In the genomic region with DNA sequence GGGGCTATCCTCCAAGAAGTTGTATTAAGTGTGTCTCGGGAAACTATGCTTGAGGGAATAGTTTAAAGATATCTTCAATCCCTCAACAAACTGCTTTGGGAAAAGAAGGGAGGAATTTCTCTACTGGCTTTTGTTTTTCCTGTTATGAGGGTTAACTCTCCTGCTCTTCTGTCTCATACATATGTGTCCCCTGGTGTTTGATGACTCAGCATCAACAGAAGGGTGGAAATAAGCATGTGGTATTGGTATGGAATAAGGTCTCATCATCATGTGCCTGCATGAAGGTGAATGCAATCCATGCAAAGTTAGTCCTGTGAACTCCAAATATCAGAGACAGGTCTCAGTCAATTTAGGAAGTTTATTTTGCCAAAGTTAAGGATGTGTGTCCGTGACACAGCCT, we compare ENCODE assay signal across 30 cellular contexts.
"Had no signal": no experiment of that assay in that cellular context is flagged by ENCODE, and none has a peak within 500 bp of the region (broad histone marks: within the 10 kb centered on the region; RNA-seq: fewer than 3 reads in every experiment).

No MANE protein-coding gene starts in this region.

- H3K4me3 ChIP-seq: ascending aorta, breast epithelium, coronary artery, dorsolateral prefrontal cortex, esophagus squamous epithelium had no signal

- DNase-seq: activated CD4-positive, alpha-beta memory T cell treated with anti-CD3 and anti-CD28 coated beads, Interleukin-2, amount 10 ng/mL, durations not matched to agents 7 days and 5 days; activated CD4-positive, alpha-beta T cell treated with anti-CD3 and anti-CD28 coated beads for 1 hour; activated CD4-positive, alpha-beta T cell treated with anti-CD3 and anti-CD28 coated beads for 4 hours; activated CD4-positive, alpha-beta T cell treated with anti-CD3 and anti-CD28 coated beads, Interleukin-2, amount 10 ng/mL, durations not matched to agents 7 days and 5 days; activated CD4-positive, alpha-beta T cell treated with anti-CD3 and anti-CD28 coated beads, Interleukin-2, amount 50 U/mL, for 4 hours; activated CD8-positive, alpha-beta memory T cell treated with anti-CD3 and anti-CD28 coated beads, Interleukin-2, amount 50 U/mL, for 48 hours; activated gamma-delta T cell; activated naive CD4-positive, alpha-beta T cell; activated naive CD4-positive, alpha-beta T cell treated with anti-CD3 and anti-CD28 coated beads, Interleukin-2, amount 10 ng/mL, durations not matched to agents 7 days and 5 days; activated naive CD8-positive, alpha-beta T cell treated with anti-CD3 and anti-CD28 coated beads, Interleukin-2, amount 10 ng/mL, durations not matched to agents 7 days and 5 days; activated T-cell treated with anti-CD3 and anti-CD28 coated beads for 4 hours; activated T-cell treated with anti-CD3 and anti-CD28 coated beads, Interleukin-2, amount 50 U/mL, for 24 hours; activated T-cell treated with anti-CD3 and anti-CD28 coated beads, Interleukin-2, amount 50 U/mL, for 72 hours; dorsolateral prefrontal cortex; effector CD4-positive, alpha-beta T cell; effector memory CD8-positive, alpha-beta T cell; esophagus squamous epithelium; foreskin fibroblast; head of caudate nucleus; T-helper 2 cell had no signal

- H3K4me3 Mint-ChIP-seq: activated CD4-positive, alpha-beta memory T cell treated with anti-CD3 and anti-CD28 coated beads, Interleukin-2, amount 10 ng/mL, durations not matched to agents 7 days and 5 days; activated CD4-positive, alpha-beta T cell treated with anti-CD3 and anti-CD28 coated beads, Interleukin-2, amount 10 ng/mL, durations not matched to agents 7 days and 5 days; activated naive CD4-positive, alpha-beta T cell treated with anti-CD3 and anti-CD28 coated beads, Interleukin-2, amount 10 ng/mL, durations not matched to agents 7 days and 5 days; activated naive CD8-positive, alpha-beta T cell treated with anti-CD3 and anti-CD28 coated beads, Interleukin-2, amount 10 ng/mL, durations not matched to agents 7 days and 5 days; activated T-cell treated with anti-CD3 and anti-CD28 coated beads, Interleukin-2, amount 50 U/mL, for 24 hours; activated T-cell treated with anti-CD3 and anti-CD28 coated beads, Interleukin-2, amount 50 U/mL, for 72 hours; brain; central memory CD8-positive, alpha-beta T cell; dendritic cell treated with granulocyte-macrophage colony-stimulating factor and Interleukin-4, amounts not matched to agents 40 ng/mL and 50 ng/mL, for 4 days; effector memory CD8-positive, alpha-beta T cell; WTC11 had no signal

- H3K9me3 ChIP-seq: breast epithelium had no signal

- H3K4me1 ChIP-seq: ascending aorta, breast epithelium, esophagus squamous epithelium had no signal

- ATAC-seq: activated naive CD4-positive, alpha-beta T cell treated with anti-CD3 and anti-CD28 coated beads, Interleukin-2, amount 50 U/mL, for 72 hours; activated T-cell treated with anti-CD3 and anti-CD28 coated beads, Interleukin-2, amount 50 U/mL, for 72 hours; effector memory CD8-positive, alpha-beta T cell; WTC11 had no signal

- H3K27ac Mint-ChIP-seq: activated CD4-positive, alpha-beta memory T cell treated with anti-CD3 and anti-CD28 coated beads, Interleukin-2, amount 10 ng/mL, durations not matched to agents 7 days and 5 days; activated CD4-positive, alpha-beta T cell treated with anti-CD3 and anti-CD28 coated beads, Interleukin-2, amount 10 ng/mL, durations not matched to agents 7 days and 5 days; activated naive CD4-positive, alpha-beta T cell treated with anti-CD3 and anti-CD28 coated beads, Interleukin-2, amount 10 ng/mL, durations not matched to agents 7 days and 5 days; activated naive CD4-positive, alpha-beta T cell treated with anti-CD3 and anti-CD28 coated beads, Interleukin-2, amount 50 U/mL, for 72 hours; activated naive CD8-positive, alpha-beta T cell treated with anti-CD3 and anti-CD28 coated beads, Interleukin-2, amount 10 ng/mL, durations not matched to agents 7 days and 5 days; activated T-cell treated with anti-CD3 and anti-CD28 coated beads, Interleukin-2, amount 50 U/mL, for 24 hours; activated T-cell treated with anti-CD3 and anti-CD28 coated beads, Interleukin-2, amount 50 U/mL, for 72 hours; brain; dendritic cell treated with granulocyte-macrophage colony-stimulating factor and Interleukin-4, amounts not matched to agents 40 ng/mL and 50 ng/mL, for 4 days; effector memory CD8-positive, alpha-beta T cell; WTC11 had no signal

- H3K36me3 ChIP-seq: ascending aorta, breast epithelium, esophagus squamous epithelium had no signal

- H3K27me3 ChIP-seq: ascending aorta had no signal

- H3K36me3 Mint-ChIP-seq: activated naive CD4-positive, alpha-beta T cell treated with anti-CD3 and anti-CD28 coated beads, Interleukin-2, amount 10 ng/mL, durations not matched to agents 7 days and 5 days; activated naive CD8-positive, alpha-beta T cell treated with anti-CD3 and anti-CD28 coated beads, Interleukin-2, amount 10 ng/mL, durations not matched to agents 7 days and 5 days; brain had no signal

- H3K4me1 Mint-ChIP-seq: activated CD4-positive, alpha-beta memory T cell treated with anti-CD3 and anti-CD28 coated beads, Interleukin-2, amount 10 ng/mL, durations not matched to agents 7 days and 5 days; activated CD4-positive, alpha-beta T cell treated with anti-CD3 and anti-CD28 coated beads, Interleukin-2, amount 10 ng/mL, durations not matched to agents 7 days and 5 days; activated naive CD4-positive, alpha-beta T cell treated with anti-CD3 and anti-CD28 coated beads, Interleukin-2, amount 10 ng/mL, durations not matched to agents 7 days and 5 days; activated naive CD8-positive, alpha-beta T cell treated with anti-CD3 and anti-CD28 coated beads, Interleukin-2, amount 10 ng/mL, durations not matched to agents 7 days and 5 days; brain; central memory CD8-positive, alpha-beta T cell; WTC11 had no signal

- H3K9me3 Mint-ChIP-seq: activated naive CD4-positive, alpha-beta T cell treated with anti-CD3 and anti-CD28 coated beads, Interleukin-2, amount 10 ng/mL, durations not matched to agents 7 days and 5 days; activated T-cell treated with anti-CD3 and anti-CD28 coated beads, Interleukin-2, amount 50 U/mL, for 24 hours had no signal

- H3K27ac ChIP-seq: ascending aorta, breast epithelium, coronary artery, dorsolateral prefrontal cortex, epithelial cell of prostate, esophagus squamous epithelium, VCaP had no signal
